Comparison of ENCODE assay signal across 8 cellular contexts in genomic region chr7:149872419-149873073, GRCh38. TPM values are rescaled to one million over a fixed set of nuclear protein-coding genes. Genes with fewer than 3 reads are reported as not detected.
DNase-seq lines count a peak whose midpoint lies in the region; ATAC-seq and TF ChIP-seq lines count a peak whose summit lies in the region.

No MANE protein-coding gene starts in this region.

- H3K36me3 Mint-ChIP-seq in HFFc6 (ENCODE audit: low read depth), result no peaks in the 10 kb centered on the region

- H2AK5ac ChIP-seq in trophoblast cell (ENCODE audit: low read length), result no peak overlapping the region

- H3K4me3 ChIP-seq in right cardiac atrium (ENCODE audit: low read length) (peak overlapping the region; percentile 69), trophoblast cell (ENCODE audit: low read depth, low read length) (no peak overlapping the region)

- H3K4me1 ChIP-seq in right cardiac atrium (ENCODE audit: control insufficient read depth, insufficient read depth, low read length) (peaks cover 3% of the 10 kb centered on the region), trophoblast cell (ENCODE audit: control insufficient read depth in 1 of 2, insufficient read depth in 2 of 2, low read length in 2 of 2) (peaks cover 7 to 9% of the 10 kb centered on the region in 2 experiments)

- no peak overlapping the region for H3K18ac ChIP-seq in trophoblast cell (ENCODE audit: low read length)

- no peak overlapping the region for H3K4ac ChIP-seq in trophoblast cell (ENCODE audit: low read depth, low read length)

- H4K8ac ChIP-seq in trophoblast cell (ENCODE audit: low read depth, low read length), result no peak overlapping the region

- DNase-seq in DMS114 treated with DMSO at 0.1 percent for 48 hours (lab: John Stamatoyannopoulos, UW; ENCODE audit: unreplicated experiment) (peak; percentile 72), HFFc6 (peak; percentile 87), NCI-H82 (lab: John Stamatoyannopoulos, UW) (peak; percentile 89), astrocyte of the hippocampus (ENCODE audit: low read depth, low spot score) (peak; percentile 79), right cardiac atrium (peak; percentile 84 to 93 (median 91)), trophoblast cell (peak in 1 of 2 donors; percentile 43)

- H3K9me3 ChIP-seq in right cardiac atrium (ENCODE audit: control insufficient read depth, low read length) (no peaks in the 10 kb centered on the region), trophoblast cell (ENCODE audit: insufficient read depth, low read depth, low read length) (no peaks in the 10 kb centered on the region)

- no peak overlapping the region for H3K9ac ChIP-seq in trophoblast cell (ENCODE audit: low read length)

- peak overlapping the region; percentile 8 for H2AFZ ChIP-seq in trophoblast cell (ENCODE audit: insufficient read depth, low read length, poor library complexity)

- peak; percentile 48 for TF ChIP-seq CTCF in HFFc6 (IDR thresholded peaks at IDR 0.05)

- H3K36me3 ChIP-seq in trophoblast cell (ENCODE audit: control insufficient read depth in 1 of 2, insufficient read depth in 2 of 2, low read length in 2 of 2), result no peaks in the 10 kb centered on the region

- H3K4me2 ChIP-seq in trophoblast cell (ENCODE audit: low read length), result peak overlapping the region; percentile 100

- intact Hi-C loops in right cardiac atrium (cut with DNase I), result no loop called here

- no peak overlapping the region for H4K12ac ChIP-seq in trophoblast cell (ENCODE audit: low read depth, low read length)

- no peaks in the 10 kb centered on the region; the same call in 1 of the 2 replicates for H3K27me3 Mint-ChIP-seq in HFFc6 (ENCODE audit: insufficient read depth)

- no peaks in the 10 kb centered on the region for H3K27me3 ChIP-seq in right cardiac atrium (ENCODE audit: control insufficient read depth, insufficient read depth)
- H3K27me3 ChIP-seq in trophoblast cell (ENCODE audit: insufficient read depth, low read length), result no peaks in the 10 kb centered on the region

- WGBS in right cardiac atrium, result 17% methylated on average over 13 of the region's 13 CpGs
- no CpG with 5 or more reads among the region's 13 CpGs for WGBS in trophoblast cell (ENCODE audit: extremely low coverage, insufficient coverage, insufficient read length)

- ATAC-seq in right cardiac atrium (peak; percentile 86 to 89), HG02870 (IDR thresholded peaks at IDR 0.05; ENCODE audit: unreplicated experiment) (no peak), GM18498 (IDR thresholded peaks at IDR 0.05; ENCODE audit: unreplicated experiment) (no peak)

- H2BK5ac ChIP-seq in trophoblast cell (ENCODE audit: low read depth, low read length, poor library complexity), result no peak overlapping the region

- H2BK120ac ChIP-seq in trophoblast cell (ENCODE audit: insufficient read depth, low read length, poor library complexity), result no peak overlapping the region

- H2BK12ac ChIP-seq in trophoblast cell (ENCODE audit: low read length), result no peak overlapping the region

- no peaks in the 10 kb centered on the region for H3K79me2 ChIP-seq in trophoblast cell (ENCODE audit: control insufficient read depth, insufficient read depth, low read length, poor library complexity)

- H4K91ac ChIP-seq in trophoblast cell (ENCODE audit: low read depth, low read length), result no peak overlapping the region

- H3K9me3 Mint-ChIP-seq in HFFc6, result no peaks in the 10 kb centered on the region

- H3K27ac ChIP-seq in right cardiac atrium (ENCODE audit: low read length) (peak overlapping the region; percentile 28), trophoblast cell (ENCODE audit: low read depth, low read length) (no peak overlapping the region)

- H3K4me3 Mint-ChIP-seq in HFFc6, result peak overlapping the region; percentile 91

- peak overlapping the region; percentile 93 for H3K27ac Mint-ChIP-seq in HFFc6

- peaks cover 3% of the 10 kb centered on the region for H3K79me1 ChIP-seq in trophoblast cell (ENCODE audit: low read length)

- no peak overlapping the region for H3K14ac ChIP-seq in trophoblast cell (ENCODE audit: low read length)

- peaks cover 21% of the 10 kb centered on the region for H3K4me1 Mint-ChIP-seq in HFFc6 (ENCODE audit: low read depth)

- H3K23ac ChIP-seq in trophoblast cell (ENCODE audit: low read length), result no peak overlapping the region

RNA-seq across cellular contexts. Expression of gene ATP6V0E2, which starts 1.2 kb away (rescaled TPM):
- total RNA-seq in HFFc6 (2021; fragmentation: NEBNext Ultra II Directional; extraction: Animal tissue kit (Norgen Biotek cat#: 25700)), result 10 to 100 TPM; 40.9 to 54.8 (median 48.0) TPM
- total RNA-seq in right cardiac atrium, result 100 to 1,000 TPM in 1 of 4 donors, 10 to 100 TPM in 3; 53.0 to 113 (median 79.0) TPM
- polyA plus RNA-seq in right cardiac atrium, result 66.5 TPM
- polyA plus RNA-seq in trophoblast cell (2013), result 9.3 and 9.5 TPM in 2 replicates

RNA-seq across cellular contexts. Expression of gene ZNF862, which starts 34.4 kb away (rescaled TPM):
- total RNA-seq in HFFc6 (2021; fragmentation: NEBNext Ultra II Directional; extraction: Animal tissue kit (Norgen Biotek cat#: 25700)), result 1 to 10 TPM; 5.2 to 8.2 (median 6.9) TPM
- 10 to 100 TPM in 3 of 4 donors, 1 to 10 TPM in 1; 9.0 to 15.9 (median 14.2) TPM for total RNA-seq in right cardiac atrium
- 7.8 TPM for polyA plus RNA-seq in right cardiac atrium
- polyA plus RNA-seq in trophoblast cell (2013), result 3.1 and 3.3 TPM in 2 replicates

Comparison
In these comparisons a context has a peak if more than half of its experiments do, and no peak if none do; other contexts are left out.
1. ATAC-seq: peak in right cardiac atrium (2 of 2); none in HG02870 (single experiment) and GM18498 (single experiment).